In the genomic region with DNA sequence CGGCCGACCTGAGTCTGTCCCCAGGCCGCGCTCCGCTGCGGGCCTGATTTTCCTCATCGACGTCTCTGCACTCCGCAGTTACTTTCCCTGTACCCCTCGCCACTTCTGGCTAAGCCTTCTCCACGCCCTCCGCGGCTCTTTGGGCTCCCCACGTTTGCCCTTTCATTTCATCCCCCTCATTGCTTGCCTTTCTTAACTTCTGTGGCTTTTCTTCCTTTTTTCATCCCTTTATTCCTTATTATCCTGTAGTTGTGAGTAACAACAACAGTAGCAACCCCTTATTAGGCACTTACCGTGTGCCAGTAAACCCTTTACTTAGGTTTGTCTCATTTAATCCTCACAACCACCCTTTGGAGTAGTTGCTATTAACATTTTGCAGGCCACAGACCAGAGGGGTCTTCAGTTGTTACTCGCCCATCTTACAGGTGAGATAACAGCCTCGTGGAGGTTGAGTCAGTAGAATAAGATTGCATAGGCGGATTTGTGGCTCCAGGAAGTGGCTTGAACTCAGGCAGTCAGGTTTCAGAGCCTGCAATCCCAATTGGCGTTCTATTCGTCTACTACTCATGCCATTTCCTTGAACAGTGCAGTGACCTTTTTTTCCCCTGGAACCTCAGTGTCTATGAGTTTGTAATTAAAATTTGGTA, we compare ENCODE assay signal across 7 cellular contexts.
DNase-seq lines count a peak whose midpoint lies in the region; ATAC-seq and TF ChIP-seq lines count a peak whose summit lies in the region.

No MANE protein-coding gene starts in this region.

- H3K36me3 ChIP-seq in GM06990 (ENCODE audit: control insufficient read depth, insufficient read depth, low read length) (no peaks in the 10 kb centered on the region), rectal smooth muscle tissue (ENCODE audit: control insufficient read depth, insufficient read depth, low read length) (no peaks in the 10 kb centered on the region)

- TF ChIP-seq CTCF in GM06990 (IDR thresholded peaks at IDR 0.05; ENCODE audit: insufficient read depth, low read length, poor library complexity, severe bottlenecking) = no peak

- no peaks in the 10 kb centered on the region for H3K27me3 ChIP-seq in GM06990 (replicated peaks; ENCODE audit: control insufficient read depth, insufficient read depth, low read length)
- H3K27me3 ChIP-seq in rectal smooth muscle tissue (ENCODE audit: control insufficient read depth, insufficient read depth, low read length) = no peaks in the 10 kb centered on the region

- peaks cover 11% of the 10 kb centered on the region for H3K4me1 ChIP-seq in rectal smooth muscle tissue (ENCODE audit: control insufficient read depth, insufficient read depth, low read length)

- peak; percentile 19 for ATAC-seq in GM21529 (IDR thresholded peaks at IDR 0.05; ENCODE audit: unreplicated experiment)

- peak overlapping the region; percentile 98 for H3K4me3 ChIP-seq in GM06990 (replicated peaks; ENCODE audit: low read depth, low read length)
- peak overlapping the region; percentile 71 for H3K4me3 ChIP-seq in rectal smooth muscle tissue (ENCODE audit: low read length)

- H3K9ac ChIP-seq in rectal smooth muscle tissue (ENCODE audit: low read length) = peak overlapping the region; percentile 99

- DNase-seq in GM06990 (ENCODE audit: extremely low read depth, insufficient read length) = peak; percentile 12
- DNase-seq in KBM-7 = peak; percentile 60
- DNase-seq in activated CD4-positive, alpha-beta T cell treated with anti-CD3 and anti-CD28 coated beads, Interleukin-2, amount 50 U/mL, for 48 hours = peak; percentile 32 to 46
- DNase-seq in fibroblast of peridontal ligament (ENCODE audit: extremely low read depth) = peak; percentile 30
- no peak for DNase-seq in iPS-NIHi11 (ENCODE audit: low spot score)

- in situ Hi-C loops in KBM-7 (cut with MboI; ENCODE audit: low pct_unique_long_range_greater_than_20kb, low sequenced_read_pairs) = no loop called here

- peak overlapping the region; percentile 92 for H3K27ac ChIP-seq in rectal smooth muscle tissue (ENCODE audit: low read depth, low read length)
